In genomic region chr7:70093496-70093895, GRCh38 we compare ENCODE assay signal across 9 cellular contexts.
DNase-seq lines count a peak whose midpoint lies in the region; ATAC-seq and TF ChIP-seq lines count a peak whose summit lies in the region.
"Had no signal": no experiment of that assay in that cellular context is flagged by ENCODE, and none has a peak within 500 bp of the region (broad histone marks: within the 10 kb centered on the region; RNA-seq: fewer than 3 reads in every experiment).

No MANE protein-coding gene starts in this region.

- no peak overlapping the region for H3K4me3 ChIP-seq in heart right ventricle
- H3K4me3 ChIP-seq in smooth muscle cell: no peak overlapping the region

- in situ Hi-C loops in GM13976 (cut with MboI; ENCODE audit: low sequenced_read_pairs, unreplicated experiment): no loop called here

- H3K9ac ChIP-seq in smooth muscle cell (ENCODE audit: low read depth): no peak overlapping the region

- peaks cover 12% of the 10 kb centered on the region for H4K20me1 ChIP-seq in smooth muscle cell (ENCODE audit: low read depth)

- peak in 7 of 8 donors; percentile 55 to 87 (median 81) for ATAC-seq in heart right ventricle

- no peak overlapping the region for H2AFZ ChIP-seq in smooth muscle cell (ENCODE audit: low read depth)

- H3K4me1 ChIP-seq in heart right ventricle (peaks cover 2 to 33% (median 26%) of the 10 kb centered on the region in 9 donors), smooth muscle cell (ENCODE audit: low read depth) (peaks cover 27% of the 10 kb centered on the region)

- H3K79me2 ChIP-seq in smooth muscle cell (ENCODE audit: low read depth): no peaks in the 10 kb centered on the region

- TF ChIP-seq CTCF in heart right ventricle (IDR thresholded peaks at IDR 0.05) (no peak), smooth muscle cell (IDR thresholded peaks at IDR 0.05; ENCODE audit: borderline replicate concordance, insufficient read depth, poor library complexity, severe bottlenecking) (no peak), GM13976 (IDR thresholded peaks at IDR 0.05; ENCODE audit: borderline replicate concordance, control extremely low read depth, extremely low read depth, insufficient read depth, missing control alignments) (no peak)

- peak; percentile 32 for DNase-seq in NCI-H2227 treated with DMSO at 0.1 percent for 48 hours (lab: John Stamatoyannopoulos, UW)
- DNase-seq in NCI-H2227 (lab: John Stamatoyannopoulos, UW; ENCODE audit: unreplicated experiment): no peak
- peak; percentile 31 for DNase-seq in RPMI8226
- DNase-seq in heart right ventricle: no peak
- no peak for DNase-seq in smooth muscle cell (lab: John Stamatoyannopoulos, UW; ENCODE audit: unreplicated experiment)
- no peak for DNase-seq in KG1 (lab: John Stamatoyannopoulos, UW)
- no peak for DNase-seq in hippocampal formation (lab: John Stamatoyannopoulos, UW)
- no peak for DNase-seq in GM13976 (ENCODE audit: low spot score)
- DNase-seq: activated naive CD4-positive, alpha-beta T cell treated with anti-CD3 and anti-CD28 coated beads, Interleukin-2, amount 50 U/mL, for 16 hours had no signal

- H3K9me3 ChIP-seq in heart right ventricle: no peaks in the 10 kb centered on the region
- no peaks in the 10 kb centered on the region for H3K9me3 ChIP-seq in smooth muscle cell (replicated peaks; ENCODE audit: low read depth)

- H3F3A ChIP-seq in smooth muscle cell (ENCODE audit: low read depth): no peaks in the 10 kb centered on the region

- H3K27ac ChIP-seq in heart right ventricle (no peak overlapping the region), smooth muscle cell (ENCODE audit: low read depth) (no peak overlapping the region)

- no peaks in the 10 kb centered on the region for H3K27me3 ChIP-seq in heart right ventricle
- peaks cover 10% of the 10 kb centered on the region for H3K27me3 ChIP-seq in smooth muscle cell (ENCODE audit: low read depth)

- intact Hi-C loops in heart right ventricle (cut with DNase I): no loop called here

- H3K36me3 ChIP-seq in heart right ventricle (no peaks in the 10 kb centered on the region), smooth muscle cell (ENCODE audit: low read depth) (no peaks in the 10 kb centered on the region)

- WGBS in heart right ventricle, 2 donors: 37 to 58% methylated on average over 1 of the region's 1 CpG
- 50% methylated on average over 1 of the region's 1 CpG for WGBS in smooth muscle cell (ENCODE audit: low lambda C conversion rate)

- peak overlapping the region; percentile 29 for H3K4me2 ChIP-seq in smooth muscle cell

Comparison
In these comparisons a context has a peak if more than half of its experiments do, and no peak if none do; other contexts are left out.
1. DNase-seq: peak in NCI-H2227 treated with DMSO at 0.1 percent for 48 hours (single experiment) and RPMI8226 (single experiment); none in NCI-H2227 (single experiment), heart right ventricle (0 of 2), smooth muscle cell (single experiment), KG1 (single experiment), hippocampal formation (0 of 2) and GM13976 (single experiment).